ENCODE assay signal across 15 cellular contexts in genomic region chr13:91894311-91894710, GRCh38.
"Had no signal": no experiment of that assay in that cellular context is flagged by ENCODE, and none has a peak within 500 bp of the region (broad histone marks: within the 10 kb centered on the region; RNA-seq: fewer than 3 reads in every experiment).

No MANE protein-coding gene starts in this region.

- H3K4me3 ChIP-seq: ascending aorta, coronary artery, psoas muscle, thoracic aorta had no signal

- DNase-seq: activated CD4-positive, alpha-beta T cell treated with anti-CD3 and anti-CD28 coated beads for 48 hours; activated naive CD4-positive, alpha-beta T cell treated with Interleukin-2 at 50 U/mL for 16 hours; activated naive CD8-positive, alpha-beta T cell treated with anti-CD3 and anti-CD28 coated beads, Interleukin-2, amount 50 U/mL, for 24 hours; caudate nucleus; effector memory CD4-positive, alpha-beta T cell; hypothalamus; left colon; natural killer cell; psoas muscle; stimulated activated CD4-positive, alpha-beta T cell treated with anti-CD3 and anti-CD28 coated beads, Interleukin-4, amount 100 ng/mL, for 4 hours; stimulated activated naive CD8-positive, alpha-beta T cell treated with anti-CD3 and anti-CD28 coated beads, Interleukin-15, amount 100 ng/mL, for 72 hours; T-helper 1 cell had no signal
